ENCODE assay signal across 8 cellular contexts in the genomic region with DNA sequence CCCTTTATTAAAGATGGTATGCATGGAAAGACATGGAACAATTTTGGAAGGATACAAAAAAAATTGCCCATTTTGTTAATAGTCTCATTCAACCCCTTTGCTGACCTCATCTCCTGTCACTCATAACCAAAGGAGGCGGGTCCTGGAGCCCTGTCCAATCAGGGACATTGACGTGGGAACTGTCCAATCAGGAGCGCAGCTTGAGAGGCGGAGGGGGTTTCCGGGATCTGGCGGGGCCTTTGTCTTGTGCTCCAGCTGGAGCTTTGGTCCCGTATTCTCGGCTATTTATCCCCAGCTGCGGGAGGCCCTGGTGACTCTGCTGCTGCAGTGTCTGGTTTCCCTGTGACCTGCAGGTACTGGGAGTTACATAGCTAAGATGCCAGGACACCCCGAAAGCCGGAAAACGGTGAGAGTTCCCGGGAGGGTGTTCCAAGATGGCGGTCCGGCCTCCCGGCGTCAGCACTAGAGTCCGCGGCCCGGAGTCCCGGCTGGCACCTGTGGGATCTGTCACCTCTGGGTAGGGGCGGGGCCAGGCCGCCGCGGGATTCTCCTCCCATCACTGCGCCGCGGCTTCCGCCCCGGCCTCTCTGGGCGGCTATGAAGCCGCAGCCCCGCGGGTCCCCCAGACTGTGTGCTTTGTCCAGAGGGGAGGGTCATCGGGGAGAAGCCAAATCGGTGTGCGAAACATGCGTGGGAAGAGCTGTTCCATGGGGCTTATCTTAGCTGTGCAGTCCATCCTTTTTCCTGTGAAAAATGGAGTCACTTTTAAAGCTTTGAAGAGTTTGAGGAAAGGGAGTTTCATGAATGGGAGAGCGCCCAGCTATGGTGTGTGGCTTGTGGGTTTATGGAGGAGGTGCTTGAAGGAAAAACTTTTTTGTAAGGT. TPM values are rescaled to one million over a fixed set of nuclear protein-coding genes. Genes with fewer than 3 reads are reported as not detected.
DNase-seq lines count a peak whose midpoint lies in the region; ATAC-seq and TF ChIP-seq lines count a peak whose summit lies in the region.

Gene ZNF678 (plus strand): TSS at position 238 of the 883 bp plus-strand sequence. CDS start 87,436 bp downstream, outside the sequence.

- peak within 1 kb of the TSS; percentile 55 to 90 (median 88) for H3K27ac ChIP-seq in spleen

- H3K27me3 ChIP-seq in spleen (replicated peaks in 1 of 7): peaks cover 5 to 36% (median 26%) of the 10 kb centered on the region in 7 donors

- no peak for TF ChIP-seq POLR2A in spleen (IDR thresholded peaks at IDR 0.05)

- peaks cover 5 to 52% (median 16%) of the 10 kb centered on the region in 6 donors for H3K4me1 ChIP-seq in spleen

- no peak for TF ChIP-seq CTCF in AG09309 (IDR thresholded peaks at IDR 0.05; ENCODE audit: control insufficient read depth, insufficient read depth, low read depth, low read length, missing control alignments)
- TF ChIP-seq CTCF in spleen (IDR thresholded peaks at IDR 0.05 in 8 of 11, conservative IDR thresholded peaks at IDR 0.05 in 3 of 11): no peak

- peaks cover 0 to 2% (median 0%) of the 10 kb centered on the region in 6 donors for H3K36me3 ChIP-seq in spleen

- peaks cover 0 to 16% (median 0%) of the 10 kb centered on the region in 8 donors for H3K9me3 ChIP-seq in spleen

- ATAC-seq in GM19025 (IDR thresholded peaks at IDR 0.05; ENCODE audit: low read depth, unreplicated experiment) (peak; percentile 93), HG03280 (IDR thresholded peaks at IDR 0.05; ENCODE audit: unreplicated experiment) (peak; percentile 98)
- peak; percentile 91 for ATAC-seq in central memory CD8-positive, alpha-beta T cell (replicated peaks; ENCODE audit: extremely low read depth, poor library complexity, severe bottlenecking)

- peak within 1 kb of the TSS; percentile 90 for H3K4me3 Mint-ChIP-seq in central memory CD8-positive, alpha-beta T cell

- peaks cover 30% of the 10 kb centered on the region for H3K4me1 Mint-ChIP-seq in central memory CD8-positive, alpha-beta T cell

- no peaks in the 10 kb centered on the region for H3K9me3 Mint-ChIP-seq in central memory CD8-positive, alpha-beta T cell

- 0 to 1% (median 1%) methylated on average over 23 to 39 of the region's 39 CpGs for WGBS in spleen, 5 donors

- DNase-seq in AG09309 (ENCODE audit: low read depth) (peak; percentile 73), NCI-H345 (lab: John Stamatoyannopoulos, UW) (peak; percentile 95), iris pigment epithelial cell (ENCODE audit: low read depth) (peak; percentile 95), spleen (peak; percentile 92)
- peak; percentile 59 to 70 (median 66) for DNase-seq in activated CD4-positive, CD25-positive, alpha-beta regulatory T cell (lab: John Stamatoyannopoulos, UW)
- DNase-seq in central memory CD8-positive, alpha-beta T cell (ENCODE audit: low spot score in 2 of 2): peak; percentile 67 to 81

- intact Hi-C loops in spleen (cut with DNase I; ENCODE audit: low total_unique reads): no loop called here

- peak within 1 kb of the TSS; percentile 94 for H3K27ac Mint-ChIP-seq in central memory CD8-positive, alpha-beta T cell (ENCODE audit: low read depth)

- H3K4me3 ChIP-seq in AG09309 (ENCODE audit: control insufficient read depth, low read depth, low read length) (peak within 1 kb of the TSS; percentile 74), spleen (peak within 1 kb of the TSS; percentile 65 to 83 (median 73))

- H3K36me3 Mint-ChIP-seq in central memory CD8-positive, alpha-beta T cell (ENCODE audit: insufficient read depth): peaks cover 14% of the 10 kb centered on the region

- no peaks in the 10 kb centered on the region for H3K27me3 Mint-ChIP-seq in central memory CD8-positive, alpha-beta T cell

RNA-seq across cellular contexts. Expression of gene ZNF678, which starts in this region (rescaled TPM):
- 10 to 100 TPM in 6 of 7 donors, 1 to 10 TPM in 1; 9.2 to 24.5 (median 13.5) TPM for total RNA-seq in spleen
- polyA plus RNA-seq in spleen: 1 to 10 TPM; 1.5 to 2.3 (median 1.7) TPM

Comparison
In these comparisons a context has a peak if more than half of its experiments do, and no peak if none do; other contexts are left out.
1. Peak in every context shown above with its lines: DNase-seq, ATAC-seq, H3K4me3 ChIP-seq and H3K27ac ChIP-seq.